1 cellular context compared by ENCODE assay signal in the genomic region with DNA sequence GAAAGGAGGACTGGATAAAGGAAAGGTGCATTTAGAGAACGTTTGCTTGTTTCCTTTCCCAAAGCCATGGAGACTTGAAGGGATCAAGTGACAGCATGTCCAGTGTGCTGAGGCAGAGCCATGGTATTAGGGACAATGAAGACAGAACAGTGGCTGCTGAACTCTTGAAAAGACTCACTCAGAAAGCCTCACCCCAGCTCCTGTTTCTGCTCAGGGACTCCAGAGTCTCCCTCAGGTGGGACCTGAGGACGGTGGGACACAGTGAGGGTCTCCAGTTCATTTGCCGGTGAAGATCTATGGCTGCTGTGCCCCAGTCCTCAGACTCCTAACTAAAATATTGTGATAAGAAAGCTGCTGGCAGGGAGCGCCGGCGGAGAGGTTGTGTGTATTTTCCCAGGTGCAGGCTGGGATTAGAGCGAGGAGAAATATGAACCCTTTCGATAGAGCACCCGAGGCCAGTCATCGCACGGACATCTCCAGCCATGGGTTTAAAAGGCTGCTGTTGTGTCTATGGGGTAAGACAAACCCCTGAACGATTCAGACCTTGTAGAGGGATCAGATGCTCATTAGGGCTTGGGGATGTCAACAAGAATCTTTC.
TF ChIP-seq lines count a peak whose summit lies in the region.

No MANE protein-coding gene starts in this region.

TF ChIP-seq in GM23338, 12 proteins besides CTCF, POLR2A, EP300 and RAD21 (continued from another document):
- TF ChIP-seq, protein P1, sequence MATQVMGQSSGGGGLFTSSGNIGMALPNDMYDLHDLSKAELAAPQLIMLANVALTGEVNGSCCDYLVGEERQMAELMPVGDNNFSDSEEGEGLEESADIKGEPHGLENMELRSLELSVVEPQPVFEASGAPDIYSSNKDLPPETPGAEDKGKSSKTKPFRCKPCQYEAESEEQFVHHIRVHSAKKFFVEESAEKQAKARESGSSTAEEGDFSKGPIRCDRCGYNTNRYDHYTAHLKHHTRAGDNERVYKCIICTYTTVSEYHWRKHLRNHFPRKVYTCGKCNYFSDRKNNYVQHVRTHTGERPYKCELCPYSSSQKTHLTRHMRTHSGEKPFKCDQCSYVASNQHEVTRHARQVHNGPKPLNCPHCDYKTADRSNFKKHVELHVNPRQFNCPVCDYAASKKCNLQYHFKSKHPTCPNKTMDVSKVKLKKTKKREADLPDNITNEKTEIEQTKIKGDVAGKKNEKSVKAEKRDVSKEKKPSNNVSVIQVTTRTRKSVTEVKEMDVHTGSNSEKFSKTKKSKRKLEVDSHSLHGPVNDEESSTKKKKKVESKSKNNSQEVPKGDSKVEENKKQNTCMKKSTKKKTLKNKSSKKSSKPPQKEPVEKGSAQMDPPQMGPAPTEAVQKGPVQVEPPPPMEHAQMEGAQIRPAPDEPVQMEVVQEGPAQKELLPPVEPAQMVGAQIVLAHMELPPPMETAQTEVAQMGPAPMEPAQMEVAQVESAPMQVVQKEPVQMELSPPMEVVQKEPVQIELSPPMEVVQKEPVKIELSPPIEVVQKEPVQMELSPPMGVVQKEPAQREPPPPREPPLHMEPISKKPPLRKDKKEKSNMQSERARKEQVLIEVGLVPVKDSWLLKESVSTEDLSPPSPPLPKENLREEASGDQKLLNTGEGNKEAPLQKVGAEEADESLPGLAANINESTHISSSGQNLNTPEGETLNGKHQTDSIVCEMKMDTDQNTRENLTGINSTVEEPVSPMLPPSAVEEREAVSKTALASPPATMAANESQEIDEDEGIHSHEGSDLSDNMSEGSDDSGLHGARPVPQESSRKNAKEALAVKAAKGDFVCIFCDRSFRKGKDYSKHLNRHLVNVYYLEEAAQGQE (IDR thresholded peaks at IDR 0.05; ENCODE audit: unreplicated experiment) = no peak
- TF ChIP-seq, protein P2, sequence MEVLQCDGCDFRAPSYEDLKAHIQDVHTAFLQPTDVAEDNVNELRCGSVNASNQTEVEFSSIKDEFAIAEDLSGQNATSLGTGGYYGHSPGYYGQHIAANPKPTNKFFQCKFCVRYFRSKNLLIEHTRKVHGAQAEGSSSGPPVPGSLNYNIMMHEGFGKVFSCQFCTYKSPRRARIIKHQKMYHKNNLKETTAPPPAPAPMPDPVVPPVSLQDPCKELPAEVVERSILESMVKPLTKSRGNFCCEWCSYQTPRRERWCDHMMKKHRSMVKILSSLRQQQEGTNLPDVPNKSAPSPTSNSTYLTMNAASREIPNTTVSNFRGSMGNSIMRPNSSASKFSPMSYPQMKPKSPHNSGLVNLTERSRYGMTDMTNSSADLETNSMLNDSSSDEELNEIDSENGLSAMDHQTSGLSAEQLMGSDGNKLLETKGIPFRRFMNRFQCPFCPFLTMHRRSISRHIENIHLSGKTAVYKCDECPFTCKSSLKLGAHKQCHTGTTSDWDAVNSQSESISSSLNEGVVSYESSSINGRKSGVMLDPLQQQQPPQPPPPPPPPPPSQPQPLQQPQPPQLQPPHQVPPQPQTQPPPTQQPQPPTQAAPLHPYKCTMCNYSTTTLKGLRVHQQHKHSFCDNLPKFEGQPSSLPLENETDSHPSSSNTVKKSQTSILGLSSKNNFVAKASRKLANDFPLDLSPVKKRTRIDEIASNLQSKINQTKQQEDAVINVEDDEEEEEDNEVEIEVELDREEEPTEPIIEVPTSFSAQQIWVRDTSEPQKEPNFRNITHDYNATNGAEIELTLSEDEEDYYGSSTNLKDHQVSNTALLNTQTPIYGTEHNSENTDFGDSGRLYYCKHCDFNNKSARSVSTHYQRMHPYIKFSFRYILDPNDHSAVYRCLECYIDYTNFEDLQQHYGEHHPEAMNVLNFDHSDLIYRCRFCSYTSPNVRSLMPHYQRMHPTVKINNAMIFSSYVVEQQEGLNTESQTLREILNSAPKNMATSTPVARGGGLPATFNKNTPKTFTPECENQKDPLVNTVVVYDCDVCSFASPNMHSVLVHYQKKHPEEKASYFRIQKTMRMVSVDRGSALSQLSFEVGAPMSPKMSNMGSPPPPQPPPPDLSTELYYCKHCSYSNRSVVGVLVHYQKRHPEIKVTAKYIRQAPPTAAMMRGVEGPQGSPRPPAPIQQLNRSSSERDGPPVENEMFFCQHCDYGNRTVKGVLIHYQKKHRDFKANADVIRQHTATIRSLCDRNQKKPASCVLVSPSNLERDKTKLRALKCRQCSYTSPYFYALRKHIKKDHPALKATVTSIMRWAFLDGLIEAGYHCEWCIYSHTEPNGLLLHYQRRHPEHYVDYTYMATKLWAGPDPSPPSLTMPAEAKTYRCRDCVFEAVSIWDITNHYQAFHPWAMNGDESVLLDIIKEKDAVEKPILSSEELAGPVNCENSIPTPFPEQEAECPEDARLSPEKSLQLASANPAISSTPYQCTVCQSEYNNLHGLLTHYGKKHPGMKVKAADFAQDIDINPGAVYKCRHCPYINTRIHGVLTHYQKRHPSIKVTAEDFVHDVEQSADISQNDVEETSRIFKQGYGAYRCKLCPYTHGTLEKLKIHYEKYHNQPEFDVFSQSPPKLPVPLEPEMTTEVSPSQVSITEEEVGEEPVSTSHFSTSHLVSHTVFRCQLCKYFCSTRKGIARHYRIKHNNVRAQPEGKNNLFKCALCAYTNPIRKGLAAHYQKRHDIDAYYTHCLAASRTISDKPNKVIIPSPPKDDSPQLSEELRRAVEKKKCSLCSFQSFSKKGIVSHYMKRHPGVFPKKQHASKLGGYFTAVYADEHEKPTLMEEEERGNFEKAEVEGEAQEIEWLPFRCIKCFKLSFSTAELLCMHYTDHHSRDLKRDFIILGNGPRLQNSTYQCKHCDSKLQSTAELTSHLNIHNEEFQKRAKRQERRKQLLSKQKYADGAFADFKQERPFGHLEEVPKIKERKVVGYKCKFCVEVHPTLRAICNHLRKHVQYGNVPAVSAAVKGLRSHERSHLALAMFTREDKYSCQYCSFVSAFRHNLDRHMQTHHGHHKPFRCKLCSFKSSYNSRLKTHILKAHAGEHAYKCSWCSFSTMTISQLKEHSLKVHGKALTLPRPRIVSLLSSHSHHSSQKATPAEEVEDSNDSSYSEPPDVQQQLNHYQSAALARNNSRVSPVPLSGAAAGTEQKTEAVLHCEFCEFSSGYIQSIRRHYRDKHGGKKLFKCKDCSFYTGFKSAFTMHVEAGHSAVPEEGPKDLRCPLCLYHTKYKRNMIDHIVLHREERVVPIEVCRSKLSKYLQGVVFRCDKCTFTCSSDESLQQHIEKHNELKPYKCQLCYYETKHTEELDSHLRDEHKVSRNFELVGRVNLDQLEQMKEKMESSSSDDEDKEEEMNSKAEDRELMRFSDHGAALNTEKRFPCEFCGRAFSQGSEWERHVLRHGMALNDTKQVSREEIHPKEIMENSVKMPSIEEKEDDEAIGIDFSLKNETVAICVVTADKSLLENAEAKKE (CRISPR knock-in tag; IDR thresholded peaks at IDR 0.05) = no peak
- TF ChIP-seq STAT1 (IDR thresholded peaks at IDR 0.05; ENCODE audit: unreplicated experiment) = no peak
- TF ChIP-seq ZNF114 (CRISPR knock-in tag; IDR thresholded peaks at IDR 0.05) = no peak
- TF ChIP-seq EZH2 (IDR thresholded peaks at IDR 0.05; ENCODE audit: low read depth, unreplicated experiment) = no peak
- TF ChIP-seq CREB1 (CRISPR knock-in tag; IDR thresholded peaks at IDR 0.05; ENCODE audit: low read depth) = no peak
- TF ChIP-seq JUNB (IDR thresholded peaks at IDR 0.05; ENCODE audit: unreplicated experiment) = no peak
